1 cellular context compared by ENCODE assay signal in genomic region chr19:29766100-29766499, GRCh38.
A peak's percentile ranks its signal among the peaks of the same experiment; 100 is the strongest.
TF ChIP-seq lines count a peak whose summit lies in the region.

No MANE protein-coding gene starts in this region.

TF ChIP-seq in HEK293, 187 proteins besides CTCF, POLR2A, EP300 and RAD21 (continued from another document):
- TF ChIP-seq PRDM2 (tag by site-specific recombination; IDR thresholded peaks at IDR 0.05; ENCODE audit: borderline replicate concordance) (no peak), ZNF645 (tag by site-specific recombination; IDR thresholded peaks at IDR 0.05) (no peak), ZNF701 (tag by site-specific recombination; IDR thresholded peaks at IDR 0.05) (no peak), ZNF664 (tag by site-specific recombination; IDR thresholded peaks at IDR 0.05) (no peak), ZNF24 (tag by site-specific recombination; IDR thresholded peaks at IDR 0.05) (no peak), ZNF10 (tag by site-specific recombination; IDR thresholded peaks at IDR 0.05) (peak; percentile 82), EGR2 (tag by site-specific recombination; IDR thresholded peaks at IDR 0.05; ENCODE audit: low read depth) (no peak), MZF1 (tag by site-specific recombination; IDR thresholded peaks at IDR 0.05; ENCODE audit: borderline replicate concordance) (no peak), ZNF175 (tag by site-specific recombination; IDR thresholded peaks at IDR 0.05) (no peak)
